In the genomic region with DNA sequence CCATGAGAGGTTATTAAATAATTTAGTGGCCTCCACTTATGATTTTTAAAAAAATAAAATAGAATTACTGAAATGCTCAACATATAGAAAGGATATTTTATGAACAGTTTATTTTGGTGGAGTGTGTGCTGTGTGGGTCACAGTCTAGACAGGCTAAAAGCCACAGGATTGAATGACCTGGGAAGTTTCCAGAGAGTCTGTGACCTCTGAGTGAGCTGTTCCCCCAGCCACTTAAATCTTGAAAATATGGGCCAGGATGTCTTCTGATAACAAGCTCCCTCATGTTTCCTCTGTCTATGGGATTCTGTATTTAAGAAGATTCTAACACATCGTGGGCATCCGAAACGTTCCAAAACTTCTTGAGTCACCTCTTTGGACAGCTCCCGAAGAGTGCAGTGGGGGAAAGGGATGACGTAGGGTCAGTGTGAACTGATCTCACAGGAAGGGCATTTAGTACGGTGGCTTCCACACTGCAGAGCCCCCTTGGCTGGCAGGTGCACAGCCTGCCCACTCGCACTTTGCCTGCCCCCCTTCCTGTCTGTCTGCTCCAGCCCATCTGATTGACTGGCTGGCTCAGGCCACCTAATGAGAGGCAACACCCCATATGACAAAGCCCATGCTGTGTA, we compare ENCODE assay signal across 21 cellular contexts.
A peak's percentile ranks its signal among the peaks of the same experiment; 100 is the strongest.
DNase-seq lines count a peak whose midpoint lies in the region; ATAC-seq, FAIRE-seq and TF ChIP-seq lines count a peak whose summit lies in the region.
"Had no signal": no experiment of that assay in that cellular context is flagged by ENCODE, and none has a peak within 500 bp of the region (broad histone marks: within the 10 kb centered on the region; RNA-seq: fewer than 3 reads in every experiment).

No MANE protein-coding gene starts in this region.

- TF ChIP-seq CTCF in neural cell (IDR thresholded peaks at IDR 0.05; ENCODE audit: poor library complexity, severe bottlenecking): no peak
- TF ChIP-seq CTCF in SK-N-SH (IDR thresholded peaks at IDR 0.05): no peak

- no peaks in the 10 kb centered on the region for H3K4me1 ChIP-seq in SK-N-SH (ENCODE audit: control insufficient read depth in 1 of 2, insufficient read depth in 2 of 2, low read depth in 1 of 2, low read length in 1 of 2)
- H3K4me1 ChIP-seq: Peyer's patch had no signal

- CTCF ChIA-PET in SK-N-SH (lab: Yijun Ruan, JAX): no interaction called here

- H3K4me2 ChIP-seq in neural cell (ENCODE audit: low read length) (peak overlapping the region; percentile 30), SK-N-SH (no peak overlapping the region)

- POLR2A ChIA-PET in SK-N-SH (lab: Yijun Ruan, JAX): no interaction called here

- H4K20me1 ChIP-seq in neural cell (ENCODE audit: insufficient read depth) (no peaks in the 10 kb centered on the region), SK-N-SH (ENCODE audit: insufficient read depth) (no peaks in the 10 kb centered on the region)

- no peak for TF ChIP-seq POLR2A in GM12891 (IDR thresholded peaks at IDR 0.05; ENCODE audit: low read depth, low read length)

- H3K27ac ChIP-seq in neural cell (ENCODE audit: low read length): no peak overlapping the region
- no peak overlapping the region for H3K27ac ChIP-seq in SK-N-SH (ENCODE audit: low read depth in 2 of 2, low read length in 1 of 2)
- H3K27ac ChIP-seq: C4-2B, Peyer's patch had no signal

- no peak for TF ChIP-seq RAD21 in neural cell (conservative IDR thresholded peaks at IDR 0.05)
- no peak for TF ChIP-seq RAD21 in SK-N-SH (IDR thresholded peaks at IDR 0.05; ENCODE audit: low read length)

- ATAC-seq in esophagus mucosa (peak; percentile 38), HG02981 (IDR thresholded peaks at IDR 0.05; ENCODE audit: unreplicated experiment) (no peak)
- ATAC-seq: HepG2 had no signal

- H2AFZ ChIP-seq in neural cell (ENCODE audit: low read depth, low read length): no peak overlapping the region
- H2AFZ ChIP-seq in SK-N-SH (ENCODE audit: low read depth): no peak overlapping the region

- no peaks in the 10 kb centered on the region for H3K79me2 ChIP-seq in neural cell (replicated peaks; ENCODE audit: insufficient read depth, low read length)
- H3K79me2 ChIP-seq in SK-N-SH (ENCODE audit: insufficient read depth): no peaks in the 10 kb centered on the region

- no peaks in the 10 kb centered on the region for H3K36me3 ChIP-seq in neural cell (ENCODE audit: insufficient read depth, low read length)
- H3K36me3 ChIP-seq in SK-N-SH (replicated peaks in 1 of 2; ENCODE audit: control insufficient read depth in 1 of 2, insufficient read depth in 2 of 2, low read length in 1 of 2): no peaks in the 10 kb centered on the region
- H3K36me3 ChIP-seq: Peyer's patch had no signal

- H3K9ac ChIP-seq in neural cell (ENCODE audit: low read length) (no peak overlapping the region), SK-N-SH (no peak overlapping the region)

- DNase-seq in AG08395 (ENCODE audit: low spot score): peak; percentile 6
- peak; percentile 47 for DNase-seq in NCI-H748 treated with DMSO at 0.1 percent for 48 hours (lab: John Stamatoyannopoulos, UW)
- DNase-seq in GM12891 (ENCODE audit: insufficient read length, low spot score): no peak
- no peak for DNase-seq in SK-N-SH
- DNase-seq: Calu3; CD8-positive, alpha-beta memory T cell; DMS153; GDM1; KBM-7; NCI-H1092; NCI-H2029 treated with DMSO at 0.1 percent for 48 hours; NCI-H226; NCI-H510A treated with DMSO at 0.1 percent for 48 hours; NCI-H82; Peyer's patch had no signal

- TF ChIP-seq EP300 in neural cell (conservative IDR thresholded peaks at IDR 0.05; ENCODE audit: poor library complexity, severe bottlenecking) (no peak), SK-N-SH (IDR thresholded peaks at IDR 0.05; ENCODE audit: borderline replicate concordance in 1 of 2, low read depth in 1 of 2, low read length in 1 of 2) (no peak)

- FAIRE-seq in GM12891 (lab: Jason Lieb, UNC): no peak
- FAIRE-seq: GM19239, HepG2 had no signal

- H3F3A ChIP-seq in neural cell (ENCODE audit: insufficient read depth, low read length, poor library complexity, severe bottlenecking) (peaks cover 8% of the 10 kb centered on the region), SK-N-SH (replicated peaks; ENCODE audit: insufficient read depth) (no peaks in the 10 kb centered on the region)

- H3K4me3 ChIP-seq in neural cell (ENCODE audit: low read length) (peak overlapping the region; percentile 35), SK-N-SH (ENCODE audit: low read depth in 2 of 2, low read length in 1 of 2) (no peak overlapping the region)
- H3K4me3 ChIP-seq: Peyer's patch had no signal

- no peaks in the 10 kb centered on the region for H3K9me2 ChIP-seq in neural cell (ENCODE audit: insufficient read depth, low read length)
- no peaks in the 10 kb centered on the region for H3K9me2 ChIP-seq in SK-N-SH

- H3K27me3 ChIP-seq in neural cell (ENCODE audit: insufficient read depth, low read depth, low read length) (no peaks in the 10 kb centered on the region), SK-N-SH (ENCODE audit: insufficient read depth) (no peaks in the 10 kb centered on the region)
- H3K27me3 ChIP-seq: Peyer's patch had no signal

- H3K9me3 ChIP-seq in neural cell (ENCODE audit: low read length): no peaks in the 10 kb centered on the region
- no peaks in the 10 kb centered on the region for H3K9me3 ChIP-seq in SK-N-SH
- H3K9me3 ChIP-seq: Peyer's patch had no signal

- WGBS in SK-N-SH (ENCODE audit: low lambda C conversion rate): 24% methylated on average over 6 of the region's 7 CpGs

TF ChIP-seq in neural cell, 6 proteins besides CTCF, POLR2A, EP300 and RAD21 (continues in another document):
- no peak for TF ChIP-seq SMC3 (conservative IDR thresholded peaks at IDR 0.05; ENCODE audit: poor library complexity)
- no peak for TF ChIP-seq TAF1 (IDR thresholded peaks at IDR 0.05; ENCODE audit: low read depth)

TF ChIP-seq in GM12891, 5 proteins besides CTCF, POLR2A, EP300 and RAD21:
- TF ChIP-seq TAF1 (IDR thresholded peaks at IDR 0.05; ENCODE audit: low read depth, low read length) (no peak), POU2F2 (IDR thresholded peaks at IDR 0.05; ENCODE audit: low read depth, low read length) (no peak), SPI1 (IDR thresholded peaks at IDR 0.05; ENCODE audit: low read depth, low read length) (no peak), PAX5 (IDR thresholded peaks at IDR 0.05; ENCODE audit: insufficient read depth, low read length, severe bottlenecking) (no peak), POLR2AphosphoS5 (IDR thresholded peaks at IDR 0.05; ENCODE audit: low read depth, low read length) (no peak)

TF ChIP-seq in SK-N-SH, 30 proteins besides CTCF, POLR2A, EP300 and RAD21:
- TF ChIP-seq SMC3 (IDR thresholded peaks at IDR 0.05; ENCODE audit: low read depth, low read length): no peak
- TF ChIP-seq CHD2 (IDR thresholded peaks at IDR 0.05; ENCODE audit: low read length, partially characterized antibody): no peak
- no peak for TF ChIP-seq TAF1 (IDR thresholded peaks at IDR 0.05; ENCODE audit: borderline replicate concordance, low read depth, low read length)
- no peak for TF ChIP-seq PBX3 (IDR thresholded peaks at IDR 0.05)

Comparison
In these comparisons a context has a peak if more than half of its experiments do, and no peak if none do; other contexts are left out.
1. DNase-seq: peak in AG08395 (single experiment) and NCI-H748 treated with DMSO at 0.1 percent for 48 hours (single experiment); none in GM12891 (single experiment) and SK-N-SH (single experiment).